1 cellular context compared by ENCODE assay signal in the genomic region with DNA sequence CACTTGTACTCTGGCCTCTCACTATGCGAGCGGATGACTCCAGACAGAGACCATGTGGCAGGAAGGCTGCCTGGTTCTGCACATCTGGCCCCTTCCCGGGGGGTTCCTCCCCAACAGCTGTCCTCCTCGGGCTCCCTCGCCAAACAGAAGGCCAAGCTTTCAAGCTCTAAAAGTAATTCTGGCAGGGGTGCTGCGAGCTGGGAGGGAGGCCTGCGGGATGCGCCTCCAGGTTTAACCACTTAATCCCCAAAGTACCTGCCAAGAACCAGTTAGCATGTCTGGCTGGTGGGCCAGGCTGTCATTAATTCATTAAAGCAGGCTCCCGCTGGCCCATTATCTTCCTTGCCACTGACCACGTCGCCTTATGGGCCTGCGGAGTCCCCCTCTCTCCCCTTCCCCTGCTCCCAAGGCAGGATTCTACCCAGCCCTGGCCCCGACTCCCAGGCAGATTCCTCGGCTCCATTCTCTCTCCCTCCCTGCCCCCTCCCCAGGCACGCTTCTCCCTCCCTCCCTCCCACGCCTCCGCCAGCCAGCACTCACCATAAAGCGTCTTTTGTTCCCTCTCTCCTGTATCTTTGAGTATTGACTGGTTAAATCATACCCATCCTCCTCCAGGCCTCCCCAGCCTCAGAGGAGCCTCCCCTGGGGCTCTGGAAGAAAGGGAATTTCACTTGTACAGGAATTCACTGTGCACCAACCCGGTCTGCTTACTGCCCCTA.
TF ChIP-seq lines count a peak whose summit lies in the region.

No MANE protein-coding gene starts in this region.

TF ChIP-seq in HepG2, 621 proteins besides CTCF, POLR2A, EP300 and RAD21:
- TF ChIP-seq ZFP90 (CRISPR knock-in tag; IDR thresholded peaks at IDR 0.05; ENCODE audit: borderline replicate concordance) (no peak), RFX5 (IDR thresholded peaks at IDR 0.05; ENCODE audit: low read depth, low read length) (no peak), ZNF652 (CRISPR knock-in tag; IDR thresholded peaks at IDR 0.05; ENCODE audit: borderline replicate concordance, low read depth) (0 out of 2 replicates have a peak, but pooled peaks have one; percentile 37), ZSCAN31 (CRISPR knock-in tag; IDR thresholded peaks at IDR 0.05; ENCODE audit: low read depth) (no peak)
TF ChIP-seq in HepG2: peak in this region for 1.
